ENCODE assay signal across 10 cellular contexts in the genomic region with DNA sequence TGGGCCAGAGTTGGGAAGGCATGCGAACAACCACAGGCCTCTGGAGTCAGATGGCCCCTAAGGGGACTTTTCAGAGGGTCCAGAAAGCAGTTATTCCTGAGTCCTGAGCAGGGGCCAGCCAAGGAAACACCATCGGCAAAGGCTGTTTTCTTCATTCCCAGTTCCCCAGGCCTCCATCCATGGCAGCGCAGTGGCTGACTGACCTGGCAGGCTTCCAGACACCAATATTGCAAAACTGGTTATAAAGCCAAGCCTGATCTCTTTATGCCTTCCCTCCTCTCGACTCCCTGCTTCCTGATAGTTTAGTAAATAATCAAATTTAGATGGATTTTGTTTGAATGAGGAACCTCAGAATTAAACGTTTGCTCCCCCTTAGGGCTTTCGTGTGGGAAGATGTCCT.
DNase-seq lines count a peak whose midpoint lies in the region; ATAC-seq and TF ChIP-seq lines count a peak whose summit lies in the region.
"Had no signal": no experiment of that assay in that cellular context is flagged by ENCODE, and none has a peak within 500 bp of the region (broad histone marks: within the 10 kb centered on the region; RNA-seq: fewer than 3 reads in every experiment).

No MANE protein-coding gene starts in this region.

- no peak overlapping the region for H3K4me3 Mint-ChIP-seq in MCF 10A (ENCODE audit: unreplicated experiment)
- no peak overlapping the region for H3K4me3 Mint-ChIP-seq in mesothelial cell of epicardium
- H3K4me3 Mint-ChIP-seq: activated naive CD4-positive, alpha-beta T cell treated with anti-CD3 and anti-CD28 coated beads, Interleukin-2, amount 50 U/mL, for 24 hours; T-helper 1 cell treated with Interleukin-12 subunit alpha and Interleukin-12 subunit beta and Interleukin-4 antibody, amounts not matched to agents 30 μg/mL and 1 μg/mL, for 36 hours had no signal

- POLR2A ChIA-PET in MCF 10A (lab: Yijun Ruan, JAX), result interaction anchor here (0.8 to 2.0 kb wide), 5 partner anchors 11 to 148 kb away, joined by 3 to 6 read pairs (median 3); no protein-coding TSS in a partner anchor

- H3K27ac Mint-ChIP-seq in MCF 10A (ENCODE audit: low read depth, unreplicated experiment) (no peak overlapping the region), mesothelial cell of epicardium (peak overlapping the region; percentile 94)
- H3K27ac Mint-ChIP-seq: activated naive CD4-positive, alpha-beta T cell treated with anti-CD3 and anti-CD28 coated beads, Interleukin-2, amount 50 U/mL, for 24 hours; T-helper 1 cell treated with Interleukin-12 subunit alpha and Interleukin-12 subunit beta and Interleukin-4 antibody, amounts not matched to agents 30 μg/mL and 1 μg/mL, for 36 hours had no signal

- H3K4me3 ChIP-seq in BE2C (ENCODE audit: low read depth, low read length), result no peak overlapping the region

- H3K27me3 Mint-ChIP-seq in MCF 10A (ENCODE audit: insufficient read depth, unreplicated experiment), result no peaks in the 10 kb centered on the region
- H3K27me3 Mint-ChIP-seq in mesothelial cell of epicardium (ENCODE audit: low read depth), result peaks cover 3% of the 10 kb centered on the region
- H3K27me3 Mint-ChIP-seq: activated naive CD4-positive, alpha-beta T cell treated with anti-CD3 and anti-CD28 coated beads, Interleukin-2, amount 50 U/mL, for 24 hours had no signal

- H3K36me3 Mint-ChIP-seq in MCF 10A (ENCODE audit: insufficient read depth, unreplicated experiment) (no peaks in the 10 kb centered on the region), mesothelial cell of epicardium (no peaks in the 10 kb centered on the region)
- H3K36me3 Mint-ChIP-seq: activated naive CD4-positive, alpha-beta T cell treated with anti-CD3 and anti-CD28 coated beads, Interleukin-2, amount 50 U/mL, for 24 hours had no signal

- BruUV-seq in MCF 10A (replicated peaks; lab: Mats Ljungman, UMichigan), result no TSS peak

- DNase-seq in BE2C (peak; percentile 49), NCI-H1105 (lab: John Stamatoyannopoulos, UW) (peak; percentile 59), MCF 10A (ENCODE audit: unreplicated experiment) (peak; percentile 79), mesothelial cell of epicardium (ENCODE audit: low spot score in 2 of 2, unreplicated experiment in 2 of 2) (peak; percentile 46 to 72), epidermal melanocyte (ENCODE audit: insufficient read length, low spot score) (no peak), retina (no peak)

- intact Hi-C loops in MCF 10A (cut with micrococcal nuclease), result no loop called here

- H3K4me1 Mint-ChIP-seq in MCF 10A (ENCODE audit: insufficient read depth, unreplicated experiment), result peaks cover 20% of the 10 kb centered on the region
- peaks cover 35% of the 10 kb centered on the region for H3K4me1 Mint-ChIP-seq in mesothelial cell of epicardium
- H3K4me1 Mint-ChIP-seq: activated naive CD4-positive, alpha-beta T cell treated with anti-CD3 and anti-CD28 coated beads, Interleukin-2, amount 50 U/mL, for 24 hours had no signal

- no peak for TF ChIP-seq CTCF in BE2C (IDR thresholded peaks at IDR 0.05; ENCODE audit: low read depth, low read length)
- TF ChIP-seq CTCF in MCF 10A (IDR thresholded peaks at IDR 0.05; ENCODE audit: unreplicated experiment), result no peak
- no peak for TF ChIP-seq CTCF in mesothelial cell of epicardium (IDR thresholded peaks at IDR 0.05; ENCODE audit: unreplicated experiment)

- no peaks in the 10 kb centered on the region for H3K27me3 ChIP-seq in BE2C

- ATAC-seq in GM21786 (IDR thresholded peaks at IDR 0.05; ENCODE audit: unreplicated experiment), result no peak
- no peak for ATAC-seq in HG03460 (IDR thresholded peaks at IDR 0.05; ENCODE audit: unreplicated experiment)

- H3K4me1 ChIP-seq in BE2C, result no peaks in the 10 kb centered on the region

- H3K9me3 ChIP-seq in BE2C, result no peaks in the 10 kb centered on the region

- H3K36me3 ChIP-seq in BE2C, result no peaks in the 10 kb centered on the region

- H3K9me3 Mint-ChIP-seq in MCF 10A (ENCODE audit: unreplicated experiment) (no peaks in the 10 kb centered on the region), mesothelial cell of epicardium (no peaks in the 10 kb centered on the region)
- H3K9me3 Mint-ChIP-seq: activated naive CD4-positive, alpha-beta T cell treated with anti-CD3 and anti-CD28 coated beads, Interleukin-2, amount 50 U/mL, for 24 hours had no signal

- CTCF ChIA-PET in MCF 10A (lab: Yijun Ruan, JAX), result no interaction called here

Comparison
In these comparisons a context has a peak if more than half of its experiments do, and no peak if none do; other contexts are left out.
1. DNase-seq: peak in BE2C (single experiment), NCI-H1105 (single experiment), MCF 10A (single experiment) and mesothelial cell of epicardium (2 of 2); none in epidermal melanocyte (single experiment) and retina (single experiment).